14 cellular contexts compared by ENCODE assay signal in the genomic region with DNA sequence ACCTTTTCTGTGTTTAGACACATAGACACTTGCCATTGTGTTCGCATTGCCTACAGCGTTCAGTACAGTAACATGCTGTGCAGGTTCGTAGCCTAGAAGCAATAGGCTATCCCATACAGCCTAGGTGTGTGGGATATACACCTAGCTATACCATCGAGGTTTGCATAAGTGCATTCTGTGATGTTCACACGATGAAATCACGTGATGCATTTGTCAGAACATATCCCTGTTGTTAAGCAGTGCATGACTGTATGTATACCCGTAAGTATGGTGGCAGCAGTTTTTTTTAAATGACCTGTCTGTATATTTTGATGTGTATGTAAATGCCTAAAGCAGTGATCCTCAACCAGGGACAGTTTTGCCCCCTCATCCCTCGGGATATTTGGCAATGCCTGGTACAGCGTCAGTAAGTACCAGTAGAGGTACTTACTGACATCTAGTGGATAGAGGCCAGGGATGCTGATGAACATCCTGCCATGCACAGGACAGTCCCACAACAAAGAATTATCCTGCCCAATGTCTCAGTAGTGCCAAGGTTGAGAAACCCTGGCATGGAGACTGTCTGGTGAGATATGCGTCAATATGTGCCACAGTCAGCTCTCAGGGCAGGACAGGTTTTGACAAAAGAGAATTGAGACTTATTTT.
DNase-seq lines count a peak whose midpoint lies in the region; ATAC-seq and TF ChIP-seq lines count a peak whose summit lies in the region.
"Had no signal": no experiment of that assay in that cellular context is flagged by ENCODE, and none has a peak within 500 bp of the region (broad histone marks: within the 10 kb centered on the region; RNA-seq: fewer than 3 reads in every experiment).

No MANE protein-coding gene starts in this region.

- intact Hi-C loops in left ventricle myocardium superior (cut with micrococcal nuclease), result no loop called here
- intact Hi-C loops in Panc1 (cut with micrococcal nuclease; ENCODE audit: unreplicated experiment), result no loop called here

- ATAC-seq in left ventricle myocardium superior (no peak), Panc1 (peak; percentile 85), esophagus mucosa (peak; percentile 48), GM18861 (IDR thresholded peaks at IDR 0.05; ENCODE audit: unreplicated experiment) (no peak)

- peaks cover 4% of the 10 kb centered on the region for H3K36me3 ChIP-seq in cardiac muscle cell
- no peaks in the 10 kb centered on the region for H3K36me3 ChIP-seq in Panc1 (ENCODE audit: control insufficient read depth, insufficient read depth, low read length)

- in situ Hi-C loops in Panc1 (cut with HindIII; ENCODE audit: low pct_unique_long_range_greater_than_20kb, low sequenced_read_pairs), result no loop called here

- CTCF ChIA-PET in Panc1 (lab: Charles Lee), result interaction anchor here (4.4 kb wide), 1 partner anchor 34 kb away, joined by 17 read pairs; no protein-coding TSS in a partner anchor

- H3K9me3 ChIP-seq in cardiac muscle cell (ENCODE audit: low read depth) (no peaks in the 10 kb centered on the region), Panc1 (ENCODE audit: control insufficient read depth, insufficient read depth, low read depth, low read length) (no peaks in the 10 kb centered on the region)
- H3K9me3 ChIP-seq: BLaER1 treated with 17β-estradiol and CSF1 and Interleukin-3, amounts not matched to agents 10 nM and 100 nM had no signal

- TF ChIP-seq CTCF in cardiac muscle cell (IDR thresholded peaks at IDR 0.05; ENCODE audit: low read depth, low read length), result peak; percentile 30
- peak; percentile 56 for TF ChIP-seq CTCF in Panc1 (IDR thresholded peaks at IDR 0.05)

- BruUV-seq in Panc1 (replicated peaks; lab: Mats Ljungman, UMichigan), result no TSS peak

- H3K27me3 ChIP-seq in cardiac muscle cell (no peaks in the 10 kb centered on the region), Panc1 (ENCODE audit: control insufficient read depth, insufficient read depth, low read length) (peaks cover 4% of the 10 kb centered on the region; the same call in 1 of the 2 replicates)
- H3K27me3 ChIP-seq: BLaER1 treated with 17β-estradiol and CSF1 and Interleukin-3, amounts not matched to agents 10 nM and 100 nM had no signal

- H3K27ac ChIP-seq in cardiac muscle cell (no peak overlapping the region), Panc1 (ENCODE audit: low read length) (no peak overlapping the region)
- H3K27ac ChIP-seq: BLaER1 treated with 17β-estradiol and CSF1 and Interleukin-3, amounts not matched to agents 10 nM and 100 nM; GM23248 had no signal

- H3K4me1 ChIP-seq in cardiac muscle cell (ENCODE audit: low read depth) (no peaks in the 10 kb centered on the region), Panc1 (ENCODE audit: control insufficient read depth, insufficient read depth, low read length) (no peaks in the 10 kb centered on the region)
- H3K4me1 ChIP-seq: BLaER1 treated with 17β-estradiol and CSF1 and Interleukin-3, amounts not matched to agents 10 nM and 100 nM had no signal

- DNase-seq in cardiac muscle cell (ENCODE audit: low read depth in 1 of 2, low spot score in 1 of 2), result no peak
- DNase-seq in left ventricle myocardium superior, result no peak
- no peak for DNase-seq in Panc1 (ENCODE audit: low read depth, low spot score)
- no peak for DNase-seq in NOMO-1 treated with DMSO at 0.1 percent for 48 hours (lab: John Stamatoyannopoulos, UW; ENCODE audit: unreplicated experiment)
- DNase-seq in DMS153 treated with DMSO at 0.1 percent for 48 hours (lab: John Stamatoyannopoulos, UW; ENCODE audit: unreplicated experiment), result no peak
- no peak for DNase-seq in KG1 (lab: John Stamatoyannopoulos, UW)
- DNase-seq: GM23248; NCI-H226; nephron progenitor cell; stimulated activated CD4-positive, alpha-beta T cell treated with anti-CD3 and anti-CD28 coated beads, Interleukin-1b, Interleukin-23, amount 100 ng/mL, for 48 hours; T-helper 9 cell had no signal

- H3K4me3 ChIP-seq in cardiac muscle cell (no peak overlapping the region), Panc1 (ENCODE audit: low read depth in 2 of 2, low read length in 2 of 2) (no peak overlapping the region)
- H3K4me3 ChIP-seq: BLaER1 treated with 17β-estradiol and CSF1 and Interleukin-3, amounts not matched to agents 10 nM and 100 nM; GM23248 had no signal

- POLR2A ChIA-PET in Panc1 (lab: Charles Lee), result no interaction called here

Comparison
In these comparisons a context has a peak if more than half of its experiments do, and no peak if none do; other contexts are left out.
1. ATAC-seq: peak in Panc1 (single experiment) and esophagus mucosa (single experiment); none in left ventricle myocardium superior (single experiment) and GM18861 (single experiment).